ENCODE assay signal across 8 cellular contexts in genomic region chr1:26530540-26530897, GRCh38. TPM values are rescaled to one million over a fixed set of nuclear protein-coding genes. Genes with fewer than 3 reads are reported as not detected.
DNase-seq lines count a peak whose midpoint lies in the region; ATAC-seq lines count a peak whose summit lies in the region.

No MANE protein-coding gene starts in this region.

- H3K9ac ChIP-seq in duodenal mucosa (ENCODE audit: low read depth in 1 of 2, low read length in 2 of 2) (peak overlapping the region; percentile 95 to 99), neuronal stem cell (ENCODE audit: low read depth, low read length, poor library complexity) (peak overlapping the region; percentile 85)

- ATAC-seq in HG03571 (IDR thresholded peaks at IDR 0.05; ENCODE audit: unreplicated experiment) (no peak), GM21423 (IDR thresholded peaks at IDR 0.05; ENCODE audit: unreplicated experiment) (no peak)

- peak; percentile 39 for DNase-seq in D341Med (ENCODE audit: low spot score)
- peak; percentile 13 for DNase-seq in M059J (ENCODE audit: low read depth)
- no peak for DNase-seq in neuronal stem cell (ENCODE audit: low spot score)
- DNase-seq in dermis blood vessel endothelial cell = no peak
- DNase-seq in GM19238 (ENCODE audit: insufficient read length, low spot score) = no peak

- H3K79me1 ChIP-seq in neuronal stem cell (ENCODE audit: low read depth, low read length) = peaks cover 8% of the 10 kb centered on the region

- peak overlapping the region; percentile 36 for H2AK5ac ChIP-seq in neuronal stem cell (ENCODE audit: low read depth, low read length)

- no peak overlapping the region for H3K14ac ChIP-seq in neuronal stem cell (ENCODE audit: low read length)

- no peaks in the 10 kb centered on the region for H3K27me3 ChIP-seq in duodenal mucosa (ENCODE audit: control insufficient read depth in 1 of 2, insufficient read depth in 2 of 2, low read length in 2 of 2)
- peaks cover 0 to 7% (median 0%) of the 10 kb centered on the region in 3 experiments for H3K27me3 ChIP-seq in neuronal stem cell (ENCODE audit: control insufficient read depth in 3 of 3, insufficient read depth in 3 of 3, low read depth in 1 of 3, low read length in 3 of 3)

- H3K36me3 ChIP-seq in duodenal mucosa (ENCODE audit: control insufficient read depth in 1 of 2, insufficient read depth in 2 of 2, low read length in 2 of 2) (no peaks in the 10 kb centered on the region), neuronal stem cell (replicated peaks in 1 of 2; ENCODE audit: control insufficient read depth in 2 of 2, insufficient read depth in 2 of 2, low read length in 2 of 2) (no peaks in the 10 kb centered on the region)

- H3K27ac ChIP-seq in duodenal mucosa (ENCODE audit: low read depth, low read length) (peak overlapping the region; percentile 77), neuronal stem cell (replicated peaks; ENCODE audit: low read length) (no peak overlapping the region)

- H3K9me3 ChIP-seq in duodenal mucosa (ENCODE audit: control insufficient read depth in 1 of 2, low read length in 2 of 2) (no peaks in the 10 kb centered on the region), neuronal stem cell (replicated peaks in 1 of 2; ENCODE audit: control insufficient read depth in 2 of 2, insufficient read depth in 1 of 2, low read depth in 1 of 2, low read length in 2 of 2) (no peaks in the 10 kb centered on the region)

- peak overlapping the region; percentile 93 for H3K4me3 ChIP-seq in duodenal mucosa (ENCODE audit: low read depth in 1 of 2, low read length in 2 of 2)
- H3K4me3 ChIP-seq in neuronal stem cell (ENCODE audit: low read length in 2 of 2) = peak overlapping the region; percentile 55 to 95

- no peak overlapping the region for H3K18ac ChIP-seq in neuronal stem cell (ENCODE audit: low read length)

- no peak overlapping the region for H4K8ac ChIP-seq in neuronal stem cell (ENCODE audit: low read depth, low read length)

- H3K4ac ChIP-seq in neuronal stem cell (ENCODE audit: low read length) = no peak overlapping the region

- peak overlapping the region; percentile 85 for H3K4me2 ChIP-seq in neuronal stem cell (ENCODE audit: insufficient read depth, low read length, poor library complexity, severe bottlenecking)

- H2BK120ac ChIP-seq in neuronal stem cell (ENCODE audit: low read depth, low read length) = no peak overlapping the region

- peak overlapping the region; percentile 98 for H2AFZ ChIP-seq in neuronal stem cell (ENCODE audit: low read length)

- peaks cover 42 to 43% of the 10 kb centered on the region in 2 donors for H3K4me1 ChIP-seq in duodenal mucosa (ENCODE audit: control insufficient read depth in 1 of 2, insufficient read depth in 2 of 2, low read length in 2 of 2)
- peaks cover 15 to 19% of the 10 kb centered on the region in 2 donors for H3K4me1 ChIP-seq in neuronal stem cell (ENCODE audit: control insufficient read depth in 2 of 2, insufficient read depth in 1 of 2, low read depth in 1 of 2, low read length in 2 of 2)

- no peak overlapping the region for H2BK5ac ChIP-seq in neuronal stem cell (ENCODE audit: low read length)

- WGBS in neuronal stem cell (ENCODE audit: extremely low coverage in 2 of 2, insufficient read length in 2 of 2, insufficient replicate concordance in 1 of 2), 2 donors = no CpG with 5 or more reads among the region's 4 CpGs

- H4K91ac ChIP-seq in neuronal stem cell (ENCODE audit: low read depth, low read length, poor library complexity) = no peak overlapping the region

- no peak overlapping the region for H2BK12ac ChIP-seq in neuronal stem cell (ENCODE audit: low read length)

- H2BK15ac ChIP-seq in neuronal stem cell (ENCODE audit: low read length) = no peak overlapping the region

- H3K23ac ChIP-seq in neuronal stem cell (ENCODE audit: low read depth, low read length, poor library complexity) = no peak overlapping the region

RNA-seq across cellular contexts. Expression of gene RPS6KA1, which starts 1.0 kb away (rescaled TPM):
- 24.8 and 34.2 TPM in 2 replicates for total RNA-seq in M059J (2014; rRNA removed; shearing (Covaris generic))
- polyA plus RNA-seq in neuronal stem cell (2013, experiment 1 of 2) = 22.7 TPM
- 22.0 TPM for polyA plus RNA-seq in neuronal stem cell (2013, experiment 2 of 2)
- total RNA-seq in dermis blood vessel endothelial cell = 17.7 and 21.1 TPM in 2 replicates

RNA-seq across cellular contexts. Expression of gene HMGN2, which starts 58.3 kb away (rescaled TPM):
- 1,156 and 1,189 TPM in 2 replicates for total RNA-seq in M059J (2014; rRNA removed; shearing (Covaris generic))
- 1,368 TPM for polyA plus RNA-seq in neuronal stem cell (2013, experiment 1 of 2)
- polyA plus RNA-seq in neuronal stem cell (2013, experiment 2 of 2) = 1,337 TPM
- 99.9 and 301 TPM in 2 replicates for total RNA-seq in dermis blood vessel endothelial cell

Comparison
In these comparisons a context has a peak if more than half of its experiments do, and no peak if none do; other contexts are left out.
1. DNase-seq: peak in D341Med (single experiment) and M059J (single experiment); none in neuronal stem cell (single experiment), dermis blood vessel endothelial cell (single experiment) and GM19238 (single experiment).